8 cellular contexts compared by ENCODE assay signal in genomic region chr11:117180020-117180419, GRCh38. TPM values are rescaled to one million over a fixed set of nuclear protein-coding genes. Genes with fewer than 3 reads are reported as not detected.
A peak's percentile ranks its signal among the peaks of the same experiment; 100 is the strongest.
DNase-seq lines count a peak whose midpoint lies in the region; FAIRE-seq and TF ChIP-seq lines count a peak whose summit lies in the region.

No MANE protein-coding gene starts in this region.

- peaks cover 12% of the 10 kb centered on the region for H3K36me3 Mint-ChIP-seq in endothelial cell (ENCODE audit: low read depth, unreplicated experiment)

- no peaks in the 10 kb centered on the region for H3K9me3 ChIP-seq in parathyroid adenoma (ENCODE audit: control insufficient read depth, low read length)

- TF ChIP-seq CTCF in endothelial cell (IDR thresholded peaks at IDR 0.05; ENCODE audit: unreplicated experiment) = no peak
- no peak for TF ChIP-seq CTCF in parathyroid adenoma (IDR thresholded peaks at IDR 0.05)

- H3K4me3 Mint-ChIP-seq in endothelial cell (ENCODE audit: unreplicated experiment) = peak overlapping the region; percentile 72

- H3K27me3 ChIP-seq in parathyroid adenoma (ENCODE audit: control insufficient read depth, insufficient read depth, low read length) = no peaks in the 10 kb centered on the region

- H3K27ac ChIP-seq in parathyroid adenoma = no peak overlapping the region

- TF ChIP-seq POLR2A in GM12892 (IDR thresholded peaks at IDR 0.05; ENCODE audit: low read depth, low read length) = no peak

- no peak overlapping the region for H3K9ac ChIP-seq in parathyroid adenoma

- H3K4me2 ChIP-seq in parathyroid adenoma (ENCODE audit: low read length) = peak overlapping the region; percentile 70

- H3K4me1 Mint-ChIP-seq in endothelial cell (ENCODE audit: unreplicated experiment) = peaks cover 24% of the 10 kb centered on the region

- no peaks in the 10 kb centered on the region for H3K36me3 ChIP-seq in parathyroid adenoma (ENCODE audit: control insufficient read depth, insufficient read depth, low read length)

- H3K9me3 Mint-ChIP-seq in endothelial cell (ENCODE audit: unreplicated experiment) = no peaks in the 10 kb centered on the region

- peaks cover 5% of the 10 kb centered on the region for H3K27me3 Mint-ChIP-seq in endothelial cell (ENCODE audit: unreplicated experiment)

- no peaks in the 10 kb centered on the region for H3K79me2 ChIP-seq in parathyroid adenoma

- DNase-seq in GM03348 (ENCODE audit: low spot score) = peak; percentile 57
- peak; percentile 79 for DNase-seq in OCI-M1 (lab: John Stamatoyannopoulos, UW)
- no peak for DNase-seq in endothelial cell (ENCODE audit: low spot score)
- DNase-seq in midbrain (lab: John Stamatoyannopoulos, UW) = no peak
- DNase-seq in nucleus accumbens (lab: John Stamatoyannopoulos, UW) = no peak
- DNase-seq in NOMO-1 treated with DMSO at 0.1 percent for 48 hours (lab: John Stamatoyannopoulos, UW; ENCODE audit: unreplicated experiment) = no peak
- no peak for DNase-seq in GM12892 (ENCODE audit: insufficient read length)

- no peak overlapping the region for H3K27ac Mint-ChIP-seq in endothelial cell (ENCODE audit: unreplicated experiment)

- no peak overlapping the region for H2AFZ ChIP-seq in parathyroid adenoma

- H3K4me3 ChIP-seq in parathyroid adenoma (ENCODE audit: low read depth, low read length) = peak overlapping the region; percentile 67

- FAIRE-seq in GM12892 (lab: Jason Lieb, UNC) = no peak

- H3K4me1 ChIP-seq in parathyroid adenoma = peaks cover 15% of the 10 kb centered on the region

RNA-seq across cellular contexts. Expression of gene SIDT2, which starts 1.5 kb away (rescaled TPM):
- total RNA-seq in endothelial cell (ENCODE audit: unreplicated experiment) = 41.3 TPM
- polyA plus RNA-seq in GM12892 (2012; ENCODE audit: missing spikeins) = 13.6 TPM

RNA-seq across cellular contexts. Expression of gene TAGLN, which starts 19.1 kb away (rescaled TPM):
- 25.4 TPM for total RNA-seq in endothelial cell (ENCODE audit: unreplicated experiment)
- polyA plus RNA-seq in GM12892 (2012; ENCODE audit: missing spikeins) = 4.5 TPM

RNA-seq across cellular contexts. Expression of gene PAFAH1B2, which starts 35.9 kb away (rescaled TPM):
- 87.4 TPM for total RNA-seq in endothelial cell (ENCODE audit: unreplicated experiment)
- polyA plus RNA-seq in GM12892 (2012; ENCODE audit: missing spikeins) = 22.2 TPM

RNA-seq across cellular contexts. Expression of gene PCSK7, which starts 51.9 kb away (rescaled TPM):
- total RNA-seq in endothelial cell (ENCODE audit: unreplicated experiment) = 93.6 TPM
- polyA plus RNA-seq in GM12892 (2012; ENCODE audit: missing spikeins) = 41.6 TPM

RNA-seq across cellular contexts. Expression of gene RNF214, which starts 52.5 kb away (rescaled TPM):
- 37.1 TPM for total RNA-seq in endothelial cell (ENCODE audit: unreplicated experiment)
- polyA plus RNA-seq in GM12892 (2012; ENCODE audit: missing spikeins) = 10.9 TPM

Comparison
In these comparisons a context has a peak if more than half of its experiments do, and no peak if none do; other contexts are left out.
1. DNase-seq: peak in GM03348 (single experiment) and OCI-M1 (single experiment); none in endothelial cell (single experiment), midbrain (single experiment), nucleus accumbens (0 of 56), NOMO-1 treated with DMSO at 0.1 percent for 48 hours (single experiment) and GM12892 (single experiment).